Comparison of ENCODE assay signal across 25 cellular contexts in genomic region chr5:56703962-56704361, GRCh38.
"Had no signal": no experiment of that assay in that cellular context is flagged by ENCODE, and none has a peak within 500 bp of the region (broad histone marks: within the 10 kb centered on the region; RNA-seq: fewer than 3 reads in every experiment).

No MANE protein-coding gene starts in this region.

- DNase-seq: activated CD4-positive, alpha-beta memory T cell treated with anti-CD3 and anti-CD28 coated beads, Interleukin-2, amount 10 ng/mL, durations not matched to agents 7 days and 5 days; activated CD4-positive, alpha-beta T cell treated with anti-CD3 and anti-CD28 coated beads, Interleukin-2, amount 50 U/mL, for 1 hour; activated CD4-positive, CD25-positive, alpha-beta regulatory T cell; activated effector memory CD4-positive, alpha-beta T cell treated with Interleukin-2 at 50 U/mL for 16 hours; activated naive CD4-positive, alpha-beta T cell; activated T-cell treated with anti-CD3 and anti-CD28 coated beads for 4 hours; aorta; caudate nucleus; KBM-7; NCI-H1092; NCI-H1417; NCI-H1930; NCI-H2171; NCI-H226; NCI-H510A; NCI-H526 treated with DMSO at 0.1 percent for 48 hours; NCI-H82; OCI-M1; RPMI8226; T-cell had no signal

- H3K27me3 ChIP-seq: breast epithelium had no signal

- H3K4me1 ChIP-seq: breast epithelium had no signal

- H3K9me3 Mint-ChIP-seq: activated naive CD4-positive, alpha-beta T cell treated with anti-CD3 and anti-CD28 coated beads, Interleukin-2, amount 50 U/mL, for 24 hours; T-cell had no signal

- H3K9me3 ChIP-seq: breast epithelium had no signal

- H3K27me3 Mint-ChIP-seq: activated naive CD4-positive, alpha-beta T cell treated with anti-CD3 and anti-CD28 coated beads, Interleukin-2, amount 50 U/mL, for 24 hours; T-cell had no signal

- ATAC-seq: Panc1, Right ventricle myocardium inferior had no signal

- H3K4me3 ChIP-seq: breast epithelium, SK-N-MC had no signal

- H3K36me3 Mint-ChIP-seq: activated naive CD4-positive, alpha-beta T cell treated with anti-CD3 and anti-CD28 coated beads, Interleukin-2, amount 50 U/mL, for 24 hours; T-cell had no signal

- H3K36me3 ChIP-seq: breast epithelium had no signal

- H3K4me3 Mint-ChIP-seq: activated CD4-positive, alpha-beta memory T cell treated with anti-CD3 and anti-CD28 coated beads, Interleukin-2, amount 10 ng/mL, durations not matched to agents 7 days and 5 days; activated naive CD4-positive, alpha-beta T cell treated with anti-CD3 and anti-CD28 coated beads, Interleukin-2, amount 50 U/mL, for 24 hours; T-cell had no signal

- H3K27ac ChIP-seq: breast epithelium, SK-N-MC had no signal

- H3K27ac Mint-ChIP-seq: activated CD4-positive, alpha-beta memory T cell treated with anti-CD3 and anti-CD28 coated beads, Interleukin-2, amount 10 ng/mL, durations not matched to agents 7 days and 5 days; activated naive CD4-positive, alpha-beta T cell treated with anti-CD3 and anti-CD28 coated beads, Interleukin-2, amount 50 U/mL, for 24 hours had no signal
